ENCODE assay signal across 10 cellular contexts in genomic region chr12:57236224-57236924, GRCh38.
DNase-seq lines count a peak whose midpoint lies in the region; ATAC-seq and TF ChIP-seq lines count a peak whose summit lies in the region.
"Had no signal": no experiment of that assay in that cellular context is flagged by ENCODE, and none has a peak within 500 bp of the region (broad histone marks: within the 10 kb centered on the region; RNA-seq: fewer than 3 reads in every experiment).

No MANE protein-coding gene starts in this region.

- no peak overlapping the region for H3K27ac ChIP-seq in BLaER1
- H3K27ac ChIP-seq in HEK293 (ENCODE audit: extremely low read depth, low read depth, low read length) = no peak overlapping the region

- H3K4me1 ChIP-seq in BLaER1 (peaks cover 88% of the 10 kb centered on the region), HEK293 (ENCODE audit: control insufficient read depth, insufficient read depth, low read length) (peaks cover 21% of the 10 kb centered on the region)

- H4K20me1 ChIP-seq in BLaER1 = peaks cover 84% of the 10 kb centered on the region

- H3K27ac Mint-ChIP-seq in nephron = no peak overlapping the region

- ATAC-seq in HG03135 (IDR thresholded peaks at IDR 0.05; ENCODE audit: unreplicated experiment) (no peak), HG03097 (IDR thresholded peaks at IDR 0.05; ENCODE audit: low FRiP score, unreplicated experiment) (no peak), HG02973 (IDR thresholded peaks at IDR 0.05; ENCODE audit: unreplicated experiment) (no peak), HG03139 (IDR thresholded peaks at IDR 0.05; ENCODE audit: unreplicated experiment) (no peak)
- ATAC-seq: Panc1 had no signal

- no peaks in the 10 kb centered on the region for H3K9me3 Mint-ChIP-seq in nephron

- H3K36me3 ChIP-seq in BLaER1 = peaks cover 47% of the 10 kb centered on the region
- peaks cover 0 to 47% of the 10 kb centered on the region in 2 experiments; a peak in 1 of 3 replicates for H3K36me3 ChIP-seq in HEK293 (ENCODE audit: control insufficient read depth in 2 of 2, insufficient read depth in 1 of 2, low read length in 2 of 2)

- H3K36me3 Mint-ChIP-seq in nephron (ENCODE audit: low read depth) = peaks cover 27% of the 10 kb centered on the region

- CTCF ChIA-PET in HEK293 (lab: Yijun Ruan, JAX) = interaction anchor here (0.6 to 23.3 kb wide), 4 partner anchors 9 to 219 kb away, joined by 3 to 628 read pairs (median 98); partner anchors contain the start of genes NXPH4 and SHMT2

- peak; percentile 83 for DNase-seq in ecto neural progenitor cell (ENCODE audit: low spot score)
- DNase-seq: NCI-H1436 had no signal

- H3K9ac ChIP-seq in BLaER1 = no peak overlapping the region

- H3K4me2 ChIP-seq in BLaER1 = 0 out of 2 replicates have a peak overlapping the region, but pooled peaks have one; percentile 7

- peaks cover 51% of the 10 kb centered on the region for H3K4me1 Mint-ChIP-seq in nephron

- TF ChIP-seq CTCF in HEK293 (tag by site-specific recombination; IDR thresholded peaks at IDR 0.05) (no peak), nephron (IDR thresholded peaks at IDR 0.05; ENCODE audit: unreplicated experiment in 3 of 3) (no peak)

- peaks cover 95% of the 10 kb centered on the region for H3K27me3 ChIP-seq in BLaER1

- H3K27me3 Mint-ChIP-seq in nephron (ENCODE audit: low read depth) = peaks cover 70% of the 10 kb centered on the region

- peak overlapping the region; percentile 77 to 82 (median 81) for H3K4me3 Mint-ChIP-seq in nephron

- POLR2A ChIA-PET in HEK293 (lab: Yijun Ruan, JAX) = interaction anchor here (1.0 to 3.0 kb wide), 3 partner anchors 9 to 23 kb away, joined by 3 to 17 read pairs (median 7); no protein-coding TSS in a partner anchor

- H3K9me3 ChIP-seq in BLaER1 (no peaks in the 10 kb centered on the region), HEK293 (ENCODE audit: control insufficient read depth, insufficient read depth, low read depth, low read length) (no peaks in the 10 kb centered on the region)

- H3K4me3 ChIP-seq in BLaER1 = no peak overlapping the region
- H3K4me3 ChIP-seq in HEK293 (ENCODE audit: low read depth, low read length) = no peak overlapping the region

TF ChIP-seq in HEK293, 187 proteins besides CTCF, POLR2A, EP300 and RAD21:
- 0 out of 2 replicates have a peak, but pooled peaks have one; percentile 27 for TF ChIP-seq SP2 (tag by site-specific recombination; IDR thresholded peaks at IDR 0.05)
- TF ChIP-seq ZNF488 (tag by site-specific recombination; IDR thresholded peaks at IDR 0.05) = no peak
- no peak for TF ChIP-seq ZNF133 (tag by site-specific recombination; IDR thresholded peaks at IDR 0.05)
- TF ChIP-seq MZF1 (tag by site-specific recombination; IDR thresholded peaks at IDR 0.05; ENCODE audit: borderline replicate concordance) = no peak
- no peak for TF ChIP-seq ZNF529 (tag by site-specific recombination; IDR thresholded peaks at IDR 0.05; ENCODE audit: insufficient replicate concordance)
- TF ChIP-seq ZNF514 (tag by site-specific recombination; IDR thresholded peaks at IDR 0.05) = no peak
- no peak for TF ChIP-seq ZIC2 (tag by site-specific recombination; IDR thresholded peaks at IDR 0.05)
